ENCODE assay signal across 18 cellular contexts in the genomic region with DNA sequence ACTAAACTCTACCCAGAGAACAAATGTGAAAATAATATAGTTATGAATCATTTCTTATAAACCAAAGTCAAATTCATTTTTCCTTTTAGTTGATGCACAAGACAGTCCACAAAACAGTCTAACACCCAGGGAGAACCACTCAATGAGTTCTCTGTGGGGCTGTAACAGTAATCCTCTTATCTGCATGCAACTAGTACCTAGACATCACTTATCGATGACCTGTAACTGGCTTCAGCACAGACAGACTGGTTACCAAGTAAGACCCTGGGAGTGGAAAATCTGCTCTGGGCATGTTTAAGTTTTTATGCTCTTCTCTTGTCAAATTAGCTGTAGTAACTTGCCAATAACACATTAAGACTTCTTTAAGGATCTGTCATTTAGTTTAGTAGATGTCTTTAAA.
"Had no signal": no experiment of that assay in that cellular context is flagged by ENCODE, and none has a peak within 500 bp of the region (broad histone marks: within the 10 kb centered on the region; RNA-seq: fewer than 3 reads in every experiment).

No MANE protein-coding gene starts in this region.

- H3K4me3 ChIP-seq: adrenal gland, spleen, thyroid gland had no signal

- ATAC-seq: activated T-helper 17 cell treated with anti-CD3 and anti-CD28 coated beads, Interleukin-2, amount 50 U/mL, for 72 hours; T-cell had no signal

- H3K9ac ChIP-seq: parathyroid adenoma had no signal

- DNase-seq: activated CD4-positive, CD25-positive, alpha-beta regulatory T cell treated with anti-CD3 and anti-CD28 coated beads, Interleukin-2, amount 50 U/mL, for 72 hours; activated naive CD4-positive, alpha-beta T cell; activated T-cell treated with anti-CD3 and anti-CD28 coated beads, Interleukin-2, amount 50 U/mL, for 24 hours; adrenal gland; cerebellar nuclear complex; cortex of kidney; endodermal cell; hippocampal formation; mesenchymal stem cell; nephron progenitor cell; spleen; stimulated activated CD4-positive, alpha-beta T cell treated with anti-CD3 and anti-CD28 coated beads, Interleukin-4, amount 100 ng/mL, for 1 hour; stimulated activated naive CD4-positive, alpha-beta T cell; T-cell; thyroid gland had no signal

- H3K36me3 ChIP-seq: adrenal gland had no signal

- H3K27me3 ChIP-seq: adrenal gland, spleen, thyroid gland had no signal

- H3K9me3 ChIP-seq: adrenal gland, spleen, thyroid gland had no signal

- H3K27ac ChIP-seq: parathyroid adenoma, spleen, VCaP had no signal
